In genomic region chr7:104901239-104901638, GRCh38 we compare ENCODE assay signal across 20 cellular contexts.
DNase-seq lines count a peak whose midpoint lies in the region; TF ChIP-seq lines count a peak whose summit lies in the region.
"Had no signal": no experiment of that assay in that cellular context is flagged by ENCODE, and none has a peak within 500 bp of the region (broad histone marks: within the 10 kb centered on the region; RNA-seq: fewer than 3 reads in every experiment).

No MANE protein-coding gene starts in this region.

- H3K4me1 ChIP-seq in stomach = no peaks in the 10 kb centered on the region
- H3K4me1 ChIP-seq: SJCRH30 had no signal

- no peak overlapping the region for H3K4me3 ChIP-seq in stomach
- H3K4me3 ChIP-seq: BLaER1 treated with 17β-estradiol and CSF1 and Interleukin-3, amounts not matched to agents 10 nM and 100 nM; SJCRH30 had no signal

- H3K27me3 ChIP-seq in layer of hippocampus (ENCODE audit: control insufficient read depth, insufficient read depth, low read length) = no peaks in the 10 kb centered on the region
- H3K27me3 ChIP-seq in stomach = no peaks in the 10 kb centered on the region
- H3K27me3 ChIP-seq: BLaER1 treated with 17β-estradiol and CSF1 and Interleukin-3, amounts not matched to agents 10 nM and 100 nM had no signal

- H3K27ac ChIP-seq in caudate nucleus (ENCODE audit: low read depth, low read length) (peak overlapping the region; percentile 93), layer of hippocampus (ENCODE audit: low read depth, low read length) (peak overlapping the region; percentile 83), temporal lobe (ENCODE audit: low read depth, low read length) (peak overlapping the region; percentile 98), stomach (no peak overlapping the region)
- H3K27ac ChIP-seq: BLaER1 treated with 17β-estradiol and CSF1 and Interleukin-3, amounts not matched to agents 10 nM and 100 nM; SJCRH30 had no signal

- TF ChIP-seq EP300 in stomach (IDR thresholded peaks at IDR 0.05) = no peak

- H3K9me3 ChIP-seq in stomach = no peaks in the 10 kb centered on the region
- H3K9me3 ChIP-seq: BLaER1 treated with 17β-estradiol and CSF1 and Interleukin-3, amounts not matched to agents 10 nM and 100 nM; SJCRH30 had no signal

- no peak for TF ChIP-seq CTCF in stomach (IDR thresholded peaks at IDR 0.05)

- 85 to 97% (median 91%) methylated on average over 4 of the region's 4 CpGs for WGBS in stomach, 5 donors

- intact Hi-C loops in stomach (cut with DNase I; ENCODE audit: low total_unique reads) = no loop called here

- no peaks in the 10 kb centered on the region for H3K36me3 ChIP-seq in stomach
- H3K36me3 ChIP-seq: BLaER1 treated with 17β-estradiol and CSF1 and Interleukin-3, amounts not matched to agents 10 nM and 100 nM; SJCRH30 had no signal

- DNase-seq in EH (ENCODE audit: low read depth) (peak; percentile 6), caudate nucleus (lab: John Stamatoyannopoulos, UW) (peak in 1 of 61 donors; percentile 3), stomach (no peak), NCI-H1105 (lab: John Stamatoyannopoulos, UW) (no peak)
- DNase-seq in activated CD4-positive, alpha-beta T cell treated with anti-CD3 and anti-CD28 coated beads, Interleukin-2, amount 50 U/mL, for 4 hours = no peak
- DNase-seq: CD8-positive, alpha-beta T cell; DMS153; GOT3; HCEC 1CT; Karpas-422; NCI-H1694 treated with DMSO at 0.1 percent for 48 hours; NCI-H2081 treated with DMSO at 0.1 percent for 48 hours; NCI-H2171 treated with DMSO at 0.1 percent for 48 hours; NCI-H446 treated with DMSO at 0.1 percent for 48 hours; NCI-H526 treated with DMSO at 0.1 percent for 48 hours; OCI-M1; SJCRH30 had no signal

- TF ChIP-seq POLR2A in stomach (IDR thresholded peaks at IDR 0.05) = no peak

Comparison
In these comparisons a context has a peak if more than half of its experiments do, and no peak if none do; other contexts are left out.
1. H3K27ac ChIP-seq: peak in caudate nucleus (single experiment), layer of hippocampus (single experiment) and temporal lobe (single experiment); none in stomach (0 of 5).